Comparison of ENCODE assay signal across 18 cellular contexts in the genomic region with DNA sequence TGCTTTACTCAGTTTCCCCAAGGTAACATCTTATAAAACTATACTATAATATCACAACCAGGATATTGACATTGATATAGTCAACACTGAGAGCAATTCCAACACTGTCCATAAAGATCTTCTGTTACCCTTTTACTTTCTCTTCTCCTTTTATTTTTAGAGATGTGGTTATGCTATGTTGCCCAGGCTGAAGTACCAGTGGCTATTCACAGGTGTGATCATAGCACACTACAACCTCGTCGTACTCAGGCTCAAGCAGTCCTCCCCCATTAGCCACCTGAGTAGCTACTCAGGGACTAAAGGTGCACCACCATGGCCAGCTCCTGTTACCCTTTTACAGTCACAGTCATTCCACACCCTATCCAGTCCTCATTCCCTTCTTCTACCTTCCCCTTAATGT.
DNase-seq lines count a peak whose midpoint lies in the region; ATAC-seq and TF ChIP-seq lines count a peak whose summit lies in the region.
"Had no signal": no experiment of that assay in that cellular context is flagged by ENCODE, and none has a peak within 500 bp of the region (broad histone marks: within the 10 kb centered on the region; RNA-seq: fewer than 3 reads in every experiment).

No MANE protein-coding gene starts in this region.

- no peak overlapping the region for H3K4me3 Mint-ChIP-seq in progenitor cell of endocrine pancreas (ENCODE audit: low read depth)
- H3K4me3 Mint-ChIP-seq: activated naive CD4-positive, alpha-beta T cell treated with anti-CD3 and anti-CD28 coated beads, Interleukin-2, amount 10 ng/mL, durations not matched to agents 7 days and 5 days; B cell; natural killer cell had no signal

- H3K79me2 ChIP-seq in OCI-LY7 (ENCODE audit: insufficient read depth, low read depth, low read length), result no peaks in the 10 kb centered on the region

- H3K4me3 ChIP-seq in OCI-LY7 (ENCODE audit: low read depth, low read length, poor library complexity, severe bottlenecking), result no peak overlapping the region
- no peak overlapping the region for H3K4me3 ChIP-seq in right cardiac atrium (ENCODE audit: low read length)
- H3K4me3 ChIP-seq: upper lobe of left lung had no signal

- TF ChIP-seq CTCF in OCI-LY7 (conservative IDR thresholded peaks at IDR 0.05; ENCODE audit: low read length) (no peak), progenitor cell of endocrine pancreas (IDR thresholded peaks at IDR 0.05; ENCODE audit: unreplicated experiment) (no peak)

- intact Hi-C loops in OCI-LY7 (cut with micrococcal nuclease; ENCODE audit: unreplicated experiment) (no loop called here), right cardiac atrium (cut with DNase I) (no loop called here)

- no peaks in the 10 kb centered on the region for H4K20me1 ChIP-seq in OCI-LY7 (ENCODE audit: insufficient read depth, low read length)

- CTCF ChIA-PET in OCI-LY7 (lab: Charles Lee; ENCODE audit: unreplicated experiment), result no interaction called here

- no peak overlapping the region for H3K27ac ChIP-seq in OCI-LY7 (ENCODE audit: low read depth, low read length, poor library complexity, severe bottlenecking)
- no peak overlapping the region for H3K27ac ChIP-seq in right cardiac atrium (ENCODE audit: low read length)
- H3K27ac ChIP-seq: upper lobe of left lung had no signal

- H3K4me2 ChIP-seq in OCI-LY7 (ENCODE audit: low read length), result no peak overlapping the region
- H3K4me2 ChIP-seq: SK-N-SH had no signal

- POLR2A ChIA-PET in OCI-LY7 (lab: Charles Lee), result interaction anchor here (0.6 to 0.7 kb wide), 2 partner anchors 16 to 81 kb away, joined by 3 to 4 read pairs; no protein-coding TSS in a partner anchor

- no peaks in the 10 kb centered on the region for H3K9me3 Mint-ChIP-seq in progenitor cell of endocrine pancreas (ENCODE audit: low read depth)
- H3K9me3 Mint-ChIP-seq: activated naive CD4-positive, alpha-beta T cell treated with anti-CD3 and anti-CD28 coated beads, Interleukin-2, amount 10 ng/mL, durations not matched to agents 7 days and 5 days had no signal

- no peaks in the 10 kb centered on the region for H3K9me2 ChIP-seq in OCI-LY7 (ENCODE audit: insufficient read depth, low read length)
- H3K9me2 ChIP-seq: SK-N-SH had no signal

- 95% methylated on average over 2 of the region's 2 CpGs for WGBS in right cardiac atrium

- H3K27ac Mint-ChIP-seq in progenitor cell of endocrine pancreas, result no peak overlapping the region
- H3K27ac Mint-ChIP-seq: activated naive CD4-positive, alpha-beta T cell treated with anti-CD3 and anti-CD28 coated beads, Interleukin-2, amount 10 ng/mL, durations not matched to agents 7 days and 5 days; B cell; natural killer cell had no signal

- no peaks in the 10 kb centered on the region for H3K36me3 ChIP-seq in OCI-LY7 (ENCODE audit: insufficient read depth, low read length)

- ATAC-seq in GM18858 (IDR thresholded peaks at IDR 0.05; ENCODE audit: unreplicated experiment) (peak; percentile 80), GM21360 (IDR thresholded peaks at IDR 0.05; ENCODE audit: unreplicated experiment) (peak; percentile 64), HG02981 (IDR thresholded peaks at IDR 0.05; ENCODE audit: unreplicated experiment) (peak; percentile 84), right cardiac atrium (no peak)
- ATAC-seq: HepG2, natural killer cell had no signal

- H3K4me1 ChIP-seq in OCI-LY7 (ENCODE audit: insufficient read depth, low read length, poor library complexity, severe bottlenecking) (peaks cover 5% of the 10 kb centered on the region), right cardiac atrium (ENCODE audit: control insufficient read depth, insufficient read depth, low read length) (no peaks in the 10 kb centered on the region)
- H3K4me1 ChIP-seq: upper lobe of left lung had no signal

- DNase-seq in OCI-LY7 (ENCODE audit: low spot score) (peak; percentile 8), progenitor cell of endocrine pancreas (ENCODE audit: low spot score, unreplicated experiment) (no peak), NCI-H524 treated with DMSO at 0.1 percent for 48 hours (lab: John Stamatoyannopoulos, UW) (no peak), right cardiac atrium (no peak)
- DNase-seq in stimulated activated naive CD4-positive, alpha-beta T cell treated with Interleukin-2 at 50 U/mL for 16 hours (lab: John Stamatoyannopoulos, UW), result no peak
- DNase-seq: activated naive CD4-positive, alpha-beta T cell treated with anti-CD3 and anti-CD28 coated beads, Interleukin-2, amount 10 ng/mL, durations not matched to agents 7 days and 5 days; DMS79; effector CD4-positive, alpha-beta T cell; natural killer cell; OCI-M1; retina; SK-N-SH; upper lobe of left lung had no signal

- no peaks in the 10 kb centered on the region for H3K27me3 Mint-ChIP-seq in progenitor cell of endocrine pancreas
- H3K27me3 Mint-ChIP-seq: activated naive CD4-positive, alpha-beta T cell treated with anti-CD3 and anti-CD28 coated beads, Interleukin-2, amount 10 ng/mL, durations not matched to agents 7 days and 5 days; B cell had no signal

- H3K36me3 Mint-ChIP-seq in progenitor cell of endocrine pancreas (ENCODE audit: insufficient read depth), result peaks cover 2% of the 10 kb centered on the region
- H3K36me3 Mint-ChIP-seq: natural killer cell had no signal

- no TSS peak for BruUV-seq in OCI-LY7 (replicated peaks; lab: Mats Ljungman, UMichigan)

- peaks cover 5% of the 10 kb centered on the region for H3K4me1 Mint-ChIP-seq in progenitor cell of endocrine pancreas (ENCODE audit: low read depth)
- H3K4me1 Mint-ChIP-seq: activated naive CD4-positive, alpha-beta T cell treated with anti-CD3 and anti-CD28 coated beads, Interleukin-2, amount 10 ng/mL, durations not matched to agents 7 days and 5 days; natural killer cell had no signal

- H3K27me3 ChIP-seq in right cardiac atrium (ENCODE audit: control insufficient read depth, insufficient read depth), result no peaks in the 10 kb centered on the region
- H3K27me3 ChIP-seq: upper lobe of left lung had no signal

- no peak overlapping the region for H2AFZ ChIP-seq in OCI-LY7 (ENCODE audit: low read length)

- H3K9me3 ChIP-seq in OCI-LY7 (ENCODE audit: low read length) (no peaks in the 10 kb centered on the region), right cardiac atrium (ENCODE audit: control insufficient read depth, low read length) (no peaks in the 10 kb centered on the region)
- H3K9me3 ChIP-seq: SK-N-SH, upper lobe of left lung had no signal

Comparison
In these comparisons a context has a peak if more than half of its experiments do, and no peak if none do; other contexts are left out.
1. ATAC-seq: peak in GM18858 (single experiment), GM21360 (single experiment) and HG02981 (single experiment); none in right cardiac atrium (0 of 2).